In genomic region chr16:5097470-5098220, GRCh38 we compare ENCODE assay signal across 8 cellular contexts. TPM values are rescaled to one million over a fixed set of nuclear protein-coding genes. Genes with fewer than 3 reads are reported as not detected.
DNase-seq lines count a peak whose midpoint lies in the region; ATAC-seq and TF ChIP-seq lines count a peak whose summit lies in the region.
"Not testable (repeated sequence)": the region's sequence is repeated elsewhere in the genome, so short reads cannot be mapped to it uniquely, and the experiment has no call there.

Gene EEF2KMT (minus strand): TSS chr16:5097795. CDS start chr16:5097739, 56 bp downstream.

- not testable (repeated sequence) for H3K9me2 ChIP-seq in OCI-LY1 (ENCODE audit: low read depth, low read length)

- CTCF ChIA-PET in Caco-2 (lab: Charles Lee) = interaction anchor here (0.9 kb wide), 1 partner anchor 13 kb away, joined by 7 read pairs; no protein-coding TSS in a partner anchor

- H3K27me3 Mint-ChIP-seq in Caco-2 (ENCODE audit: insufficient read depth, unreplicated experiment) = not testable (repeated sequence)

- not testable (repeated sequence) for BruUV-seq in Caco-2 (replicated peaks; lab: Mats Ljungman, UMichigan)

- peak within 1 kb of the TSS; percentile 79 for H3K9ac ChIP-seq in OCI-LY1 (ENCODE audit: low read length)

- H3K36me3 ChIP-seq in Caco-2 (ENCODE audit: control insufficient read depth, insufficient read depth, low read length); OCI-LY1 (ENCODE audit: insufficient read depth, low read length): not testable (repeated sequence)

- not testable (repeated sequence) for H2AFZ ChIP-seq in OCI-LY1 (ENCODE audit: low read length)

- H3K4me2 ChIP-seq in OCI-LY1 (ENCODE audit: low read length) = peak within 1 kb of the TSS; percentile 78

- ATAC-seq in GM21526 (IDR thresholded peaks at IDR 0.05; ENCODE audit: low FRiP score, unreplicated experiment) = peak; percentile 91

- not testable (repeated sequence) for H3K9me3 Mint-ChIP-seq in Caco-2 (ENCODE audit: unreplicated experiment)

- intact Hi-C loops in Caco-2 (cut with micrococcal nuclease; ENCODE audit: unreplicated experiment) = loop anchor here (5.0 to 10.0 kb wide), 2 partner anchors 63 to 140 kb away; partner anchors contain the start of genes NAGPA and SEC14L5

- H3K9me3 ChIP-seq in Caco-2; OCI-LY1 (ENCODE audit: low read length): not testable (repeated sequence)

- not testable (repeated sequence) for H3K4me1 ChIP-seq in Caco-2; OCI-LY1 (ENCODE audit: insufficient read depth, low read length, severe bottlenecking)

- H4K20me1 ChIP-seq in OCI-LY1 (ENCODE audit: insufficient read depth, low read length) = not testable (repeated sequence)

- not testable (repeated sequence) for H3K27me3 ChIP-seq in Caco-2 (replicated peaks; ENCODE audit: control insufficient read depth, insufficient read depth, low read length); OCI-LY1 (ENCODE audit: insufficient read depth, low read length)

- H3F3A ChIP-seq in OCI-LY1 (ENCODE audit: insufficient read depth, low read length) = not testable (repeated sequence)

- H3K4me3 ChIP-seq in Caco-2 (ENCODE audit: low read depth, low read length) (peak within 1 kb of the TSS; percentile 78), OCI-LY1 (ENCODE audit: low read depth, low read length, poor library complexity, severe bottlenecking) (peak within 1 kb of the TSS; percentile 80)

- not testable (repeated sequence) for H3K79me2 ChIP-seq in OCI-LY1 (ENCODE audit: insufficient read depth, low read length)

- not testable (repeated sequence) for TF ChIP-seq CTCF in Caco-2 (IDR thresholded peaks at IDR 0.05; ENCODE audit: insufficient read depth in 1 of 2, low read depth in 1 of 2, low read length in 1 of 2, severe bottlenecking in 1 of 2, unreplicated experiment in 1 of 2); OCI-LY1 (IDR thresholded peaks at IDR 0.05; ENCODE audit: low read length)

- peak within 1 kb of the TSS; percentile 82 for H3K4me3 Mint-ChIP-seq in Caco-2 (ENCODE audit: unreplicated experiment)

- peak within 1 kb of the TSS; percentile 47 for H3K27ac ChIP-seq in OCI-LY1 (ENCODE audit: low read depth, low read length, poor library complexity, severe bottlenecking)

- peak within 1 kb of the TSS; percentile 78 for H3K27ac Mint-ChIP-seq in Caco-2 (ENCODE audit: unreplicated experiment)

- H3K4me1 Mint-ChIP-seq in Caco-2 (ENCODE audit: low read depth, unreplicated experiment) = not testable (repeated sequence)

- DNase-seq in Caco-2 (peak; percentile 97 to 99), HuH-7.5 (ENCODE audit: low spot score) (peak; percentile 60), epidermal melanocyte (ENCODE audit: insufficient read length, low spot score) (peak; percentile 23), middle frontal gyrus (ENCODE audit: extremely low spot score, low spot score) (peak; percentile 93)
- DNase-seq in activated CD8-positive, alpha-beta memory T cell treated with anti-CD3 and anti-CD28 coated beads, Interleukin-2, amount 50 U/mL, for 4 hours = peak; percentile 89
- peak; percentile 91 to 94 for DNase-seq in stimulated activated CD8-positive, alpha-beta memory T cell treated with anti-CD3 and anti-CD28 coated beads, Interleukin-15, amount 100 ng/mL, for 48 hours (ENCODE audit: low read depth in 2 of 2)

- POLR2A ChIA-PET in Caco-2 (lab: Charles Lee) = interaction anchor here (0.6 to 0.9 kb wide), 3 partner anchors 25 to 364 kb away, joined by 3 read pairs; partner anchors contain the start of genes ANKS3 and DNAAF8

- not testable (repeated sequence) for H3K36me3 Mint-ChIP-seq in Caco-2 (ENCODE audit: insufficient read depth, unreplicated experiment)

RNA-seq across cellular contexts. Expression of gene EEF2KMT, which starts in this region (rescaled TPM):
- 12.7 and 13.9 TPM in 2 replicates for total RNA-seq in Caco-2 (2022)

Comparison
In these comparisons a context has a peak if more than half of its experiments do, and no peak if none do; other contexts are left out.
1. Peak in every context shown above with its lines: DNase-seq, ATAC-seq, H3K4me3 ChIP-seq and H3K27ac ChIP-seq.
2. DNase-seq: peak in every context shown above with its lines; median percentile 98 in Caco-2; 93 in middle frontal gyrus; 92 in stimulated activated CD8-positive, alpha-beta memory T cell treated with anti-CD3 and anti-CD28 coated beads, Interleukin-15, amount 100 ng/mL, for 48 hours; 89 in activated CD8-positive, alpha-beta memory T cell treated with anti-CD3 and anti-CD28 coated beads, Interleukin-2, amount 50 U/mL, for 4 hours; 60 in HuH-7.5; 23 in epidermal melanocyte.